ENCODE assay signal across 1 cellular context in the genomic region with DNA sequence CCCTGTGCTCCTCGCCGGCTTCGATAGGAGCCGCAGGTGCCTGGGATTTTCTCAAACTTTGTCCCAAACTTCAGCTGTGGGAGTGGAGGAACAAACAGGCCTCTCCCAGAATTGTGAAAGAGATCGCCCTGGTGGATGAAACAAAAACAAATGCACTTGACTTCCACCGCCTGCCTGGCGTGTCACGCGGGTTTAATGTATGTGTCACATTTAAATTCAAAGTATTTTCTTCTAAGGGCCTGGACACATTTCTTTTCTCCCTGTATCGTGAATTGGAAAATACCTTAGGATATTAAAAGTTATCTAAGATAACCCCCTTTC.
TF ChIP-seq lines count a peak whose summit lies in the region.

No MANE protein-coding gene starts in this region.

TF ChIP-seq in HEK293, 187 proteins besides CTCF, POLR2A, EP300 and RAD21 (continued from another document):
- TF ChIP-seq, protein P1, sequence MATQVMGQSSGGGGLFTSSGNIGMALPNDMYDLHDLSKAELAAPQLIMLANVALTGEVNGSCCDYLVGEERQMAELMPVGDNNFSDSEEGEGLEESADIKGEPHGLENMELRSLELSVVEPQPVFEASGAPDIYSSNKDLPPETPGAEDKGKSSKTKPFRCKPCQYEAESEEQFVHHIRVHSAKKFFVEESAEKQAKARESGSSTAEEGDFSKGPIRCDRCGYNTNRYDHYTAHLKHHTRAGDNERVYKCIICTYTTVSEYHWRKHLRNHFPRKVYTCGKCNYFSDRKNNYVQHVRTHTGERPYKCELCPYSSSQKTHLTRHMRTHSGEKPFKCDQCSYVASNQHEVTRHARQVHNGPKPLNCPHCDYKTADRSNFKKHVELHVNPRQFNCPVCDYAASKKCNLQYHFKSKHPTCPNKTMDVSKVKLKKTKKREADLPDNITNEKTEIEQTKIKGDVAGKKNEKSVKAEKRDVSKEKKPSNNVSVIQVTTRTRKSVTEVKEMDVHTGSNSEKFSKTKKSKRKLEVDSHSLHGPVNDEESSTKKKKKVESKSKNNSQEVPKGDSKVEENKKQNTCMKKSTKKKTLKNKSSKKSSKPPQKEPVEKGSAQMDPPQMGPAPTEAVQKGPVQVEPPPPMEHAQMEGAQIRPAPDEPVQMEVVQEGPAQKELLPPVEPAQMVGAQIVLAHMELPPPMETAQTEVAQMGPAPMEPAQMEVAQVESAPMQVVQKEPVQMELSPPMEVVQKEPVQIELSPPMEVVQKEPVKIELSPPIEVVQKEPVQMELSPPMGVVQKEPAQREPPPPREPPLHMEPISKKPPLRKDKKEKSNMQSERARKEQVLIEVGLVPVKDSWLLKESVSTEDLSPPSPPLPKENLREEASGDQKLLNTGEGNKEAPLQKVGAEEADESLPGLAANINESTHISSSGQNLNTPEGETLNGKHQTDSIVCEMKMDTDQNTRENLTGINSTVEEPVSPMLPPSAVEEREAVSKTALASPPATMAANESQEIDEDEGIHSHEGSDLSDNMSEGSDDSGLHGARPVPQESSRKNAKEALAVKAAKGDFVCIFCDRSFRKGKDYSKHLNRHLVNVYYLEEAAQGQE (tag by site-specific recombination; IDR thresholded peaks at IDR 0.05), result no peak
- TF ChIP-seq YY2 (tag by site-specific recombination; IDR thresholded peaks at IDR 0.05), result no peak
- TF ChIP-seq ZNF121 (tag by site-specific recombination; IDR thresholded peaks at IDR 0.05), result no peak
- TF ChIP-seq ZNF10 (tag by site-specific recombination; IDR thresholded peaks at IDR 0.05), result no peak
- TF ChIP-seq ZBTB17 (tag by site-specific recombination; IDR thresholded peaks at IDR 0.05), result 0 out of 2 replicates have a peak, but pooled peaks have one; percentile 38
- no peak for TF ChIP-seq ZNF416 (tag by site-specific recombination; IDR thresholded peaks at IDR 0.05)
- no peak for TF ChIP-seq ZNF426 (tag by site-specific recombination; IDR thresholded peaks at IDR 0.05)
- no peak for TF ChIP-seq ZNF48 (tag by site-specific recombination; IDR thresholded peaks at IDR 0.05)
- TF ChIP-seq ZNF366 (tag by site-specific recombination; conservative IDR thresholded peaks at IDR 0.05), result peak; percentile 32; the same call in 1 of the 2 replicates
- TF ChIP-seq, protein P2, sequence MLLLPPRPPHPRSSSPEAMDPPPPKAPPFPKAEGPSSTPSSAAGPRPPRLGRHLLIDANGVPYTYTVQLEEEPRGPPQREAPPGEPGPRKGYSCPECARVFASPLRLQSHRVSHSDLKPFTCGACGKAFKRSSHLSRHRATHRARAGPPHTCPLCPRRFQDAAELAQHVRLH (tag by site-specific recombination; IDR thresholded peaks at IDR 0.05), result no peak
- TF ChIP-seq, protein P3, sequence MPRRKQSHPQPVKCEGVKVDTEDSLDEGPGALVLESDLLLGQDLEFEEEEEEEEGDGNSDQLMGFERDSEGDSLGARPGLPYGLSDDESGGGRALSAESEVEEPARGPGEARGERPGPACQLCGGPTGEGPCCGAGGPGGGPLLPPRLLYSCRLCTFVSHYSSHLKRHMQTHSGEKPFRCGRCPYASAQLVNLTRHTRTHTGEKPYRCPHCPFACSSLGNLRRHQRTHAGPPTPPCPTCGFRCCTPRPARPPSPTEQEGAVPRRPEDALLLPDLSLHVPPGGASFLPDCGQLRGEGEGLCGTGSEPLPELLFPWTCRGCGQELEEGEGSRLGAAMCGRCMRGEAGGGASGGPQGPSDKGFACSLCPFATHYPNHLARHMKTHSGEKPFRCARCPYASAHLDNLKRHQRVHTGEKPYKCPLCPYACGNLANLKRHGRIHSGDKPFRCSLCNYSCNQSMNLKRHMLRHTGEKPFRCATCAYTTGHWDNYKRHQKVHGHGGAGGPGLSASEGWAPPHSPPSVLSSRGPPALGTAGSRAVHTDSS (tag by site-specific recombination; IDR thresholded peaks at IDR 0.05), result no peak
- TF ChIP-seq, protein P4, sequence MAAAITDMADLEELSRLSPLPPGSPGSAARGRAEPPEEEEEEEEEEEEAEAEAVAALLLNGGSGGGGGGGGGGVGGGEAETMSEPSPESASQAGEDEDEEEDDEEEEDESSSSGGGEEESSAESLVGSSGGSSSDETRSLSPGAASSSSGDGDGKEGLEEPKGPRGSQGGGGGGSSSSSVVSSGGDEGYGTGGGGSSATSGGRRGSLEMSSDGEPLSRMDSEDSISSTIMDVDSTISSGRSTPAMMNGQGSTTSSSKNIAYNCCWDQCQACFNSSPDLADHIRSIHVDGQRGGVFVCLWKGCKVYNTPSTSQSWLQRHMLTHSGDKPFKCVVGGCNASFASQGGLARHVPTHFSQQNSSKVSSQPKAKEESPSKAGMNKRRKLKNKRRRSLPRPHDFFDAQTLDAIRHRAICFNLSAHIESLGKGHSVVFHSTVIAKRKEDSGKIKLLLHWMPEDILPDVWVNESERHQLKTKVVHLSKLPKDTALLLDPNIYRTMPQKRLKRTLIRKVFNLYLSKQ (tag by site-specific recombination; IDR thresholded peaks at IDR 0.05; ENCODE audit: borderline replicate concordance), result no peak
- no peak for TF ChIP-seq BCL11B (tag by site-specific recombination; IDR thresholded peaks at IDR 0.05; ENCODE audit: low read depth)
- no peak for TF ChIP-seq SP7 (tag by site-specific recombination; IDR thresholded peaks at IDR 0.05)
- TF ChIP-seq, protein P5, sequence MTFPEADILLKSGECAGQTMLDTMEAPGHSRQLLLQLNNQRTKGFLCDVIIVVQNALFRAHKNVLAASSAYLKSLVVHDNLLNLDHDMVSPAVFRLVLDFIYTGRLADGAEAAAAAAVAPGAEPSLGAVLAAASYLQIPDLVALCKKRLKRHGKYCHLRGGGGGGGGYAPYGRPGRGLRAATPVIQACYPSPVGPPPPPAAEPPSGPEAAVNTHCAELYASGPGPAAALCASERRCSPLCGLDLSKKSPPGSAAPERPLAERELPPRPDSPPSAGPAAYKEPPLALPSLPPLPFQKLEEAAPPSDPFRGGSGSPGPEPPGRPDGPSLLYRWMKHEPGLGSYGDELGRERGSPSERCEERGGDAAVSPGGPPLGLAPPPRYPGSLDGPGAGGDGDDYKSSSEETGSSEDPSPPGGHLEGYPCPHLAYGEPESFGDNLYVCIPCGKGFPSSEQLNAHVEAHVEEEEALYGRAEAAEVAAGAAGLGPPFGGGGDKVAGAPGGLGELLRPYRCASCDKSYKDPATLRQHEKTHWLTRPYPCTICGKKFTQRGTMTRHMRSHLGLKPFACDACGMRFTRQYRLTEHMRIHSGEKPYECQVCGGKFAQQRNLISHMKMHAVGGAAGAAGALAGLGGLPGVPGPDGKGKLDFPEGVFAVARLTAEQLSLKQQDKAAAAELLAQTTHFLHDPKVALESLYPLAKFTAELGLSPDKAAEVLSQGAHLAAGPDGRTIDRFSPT (tag by site-specific recombination; IDR thresholded peaks at IDR 0.05), result no peak
- TF ChIP-seq WT1 (tag by site-specific recombination; IDR thresholded peaks at IDR 0.05), result no peak
- TF ChIP-seq, protein P6, sequence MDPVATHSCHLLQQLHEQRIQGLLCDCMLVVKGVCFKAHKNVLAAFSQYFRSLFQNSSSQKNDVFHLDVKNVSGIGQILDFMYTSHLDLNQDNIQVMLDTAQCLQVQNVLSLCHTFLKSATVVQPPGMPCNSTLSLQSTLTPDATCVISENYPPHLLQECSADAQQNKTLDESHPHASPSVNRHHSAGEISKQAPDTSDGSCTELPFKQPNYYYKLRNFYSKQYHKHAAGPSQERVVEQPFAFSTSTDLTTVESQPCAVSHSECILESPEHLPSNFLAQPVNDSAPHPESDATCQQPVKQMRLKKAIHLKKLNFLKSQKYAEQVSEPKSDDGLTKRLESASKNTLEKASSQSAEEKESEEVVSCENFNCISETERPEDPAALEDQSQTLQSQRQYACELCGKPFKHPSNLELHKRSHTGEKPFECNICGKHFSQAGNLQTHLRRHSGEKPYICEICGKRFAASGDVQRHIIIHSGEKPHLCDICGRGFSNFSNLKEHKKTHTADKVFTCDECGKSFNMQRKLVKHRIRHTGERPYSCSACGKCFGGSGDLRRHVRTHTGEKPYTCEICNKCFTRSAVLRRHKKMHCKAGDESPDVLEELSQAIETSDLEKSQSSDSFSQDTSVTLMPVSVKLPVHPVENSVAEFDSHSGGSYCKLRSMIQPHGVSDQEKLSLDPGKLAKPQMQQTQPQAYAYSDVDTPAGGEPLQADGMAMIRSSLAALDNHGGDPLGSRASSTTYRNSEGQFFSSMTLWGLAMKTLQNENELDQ (tag by site-specific recombination; IDR thresholded peaks at IDR 0.05; ENCODE audit: low read depth), result no peak
- TF ChIP-seq, protein P7, sequence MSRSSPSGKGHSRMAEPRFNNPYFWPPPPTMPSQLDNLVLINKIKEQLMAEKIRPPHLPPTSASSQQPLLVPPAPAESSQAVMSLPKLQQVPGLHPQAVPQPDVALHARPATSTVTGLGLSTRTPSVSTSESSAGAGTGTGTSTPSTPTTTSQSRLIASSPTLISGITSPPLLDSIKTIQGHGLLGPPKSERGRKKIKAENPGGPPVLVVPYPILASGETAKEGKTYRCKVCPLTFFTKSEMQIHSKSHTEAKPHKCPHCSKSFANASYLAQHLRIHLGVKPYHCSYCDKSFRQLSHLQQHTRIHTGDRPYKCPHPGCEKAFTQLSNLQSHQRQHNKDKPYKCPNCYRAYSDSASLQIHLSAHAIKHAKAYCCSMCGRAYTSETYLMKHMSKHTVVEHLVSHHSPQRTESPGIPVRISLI (tag by site-specific recombination; IDR thresholded peaks at IDR 0.05), result no peak
- no peak for TF ChIP-seq ZNF473 (tag by site-specific recombination; IDR thresholded peaks at IDR 0.05)
- TF ChIP-seq ZNF501 (tag by site-specific recombination; IDR thresholded peaks at IDR 0.05), result 0 out of 2 replicates have a peak, but pooled peaks have one; percentile 13
- peak; percentile 45 for TF ChIP-seq ZNF341 (tag by site-specific recombination; IDR thresholded peaks at IDR 0.05; ENCODE audit: low read depth)
- no peak for TF ChIP-seq ZNF571 (tag by site-specific recombination; IDR thresholded peaks at IDR 0.05)
- TF ChIP-seq ZNF701 (tag by site-specific recombination; IDR thresholded peaks at IDR 0.05), result no peak
- no peak for TF ChIP-seq ZNF175 (tag by site-specific recombination; IDR thresholded peaks at IDR 0.05)
- 0 out of 2 replicates have a peak, but pooled peaks have one; percentile 9 for TF ChIP-seq ZNF2 (tag by site-specific recombination; IDR thresholded peaks at IDR 0.05)
- TF ChIP-seq ZNF394 (tag by site-specific recombination; IDR thresholded peaks at IDR 0.05; ENCODE audit: borderline replicate concordance), result 0 out of 2 replicates have a peak, but pooled peaks have one; percentile 27
- TF ChIP-seq ZNF19 (tag by site-specific recombination; IDR thresholded peaks at IDR 0.05; ENCODE audit: low read depth), result no peak
- no peak for TF ChIP-seq ZNF514 (tag by site-specific recombination; IDR thresholded peaks at IDR 0.05)
- TF ChIP-seq GLI4 (tag by site-specific recombination; IDR thresholded peaks at IDR 0.05), result no peak
- TF ChIP-seq, protein P8, sequence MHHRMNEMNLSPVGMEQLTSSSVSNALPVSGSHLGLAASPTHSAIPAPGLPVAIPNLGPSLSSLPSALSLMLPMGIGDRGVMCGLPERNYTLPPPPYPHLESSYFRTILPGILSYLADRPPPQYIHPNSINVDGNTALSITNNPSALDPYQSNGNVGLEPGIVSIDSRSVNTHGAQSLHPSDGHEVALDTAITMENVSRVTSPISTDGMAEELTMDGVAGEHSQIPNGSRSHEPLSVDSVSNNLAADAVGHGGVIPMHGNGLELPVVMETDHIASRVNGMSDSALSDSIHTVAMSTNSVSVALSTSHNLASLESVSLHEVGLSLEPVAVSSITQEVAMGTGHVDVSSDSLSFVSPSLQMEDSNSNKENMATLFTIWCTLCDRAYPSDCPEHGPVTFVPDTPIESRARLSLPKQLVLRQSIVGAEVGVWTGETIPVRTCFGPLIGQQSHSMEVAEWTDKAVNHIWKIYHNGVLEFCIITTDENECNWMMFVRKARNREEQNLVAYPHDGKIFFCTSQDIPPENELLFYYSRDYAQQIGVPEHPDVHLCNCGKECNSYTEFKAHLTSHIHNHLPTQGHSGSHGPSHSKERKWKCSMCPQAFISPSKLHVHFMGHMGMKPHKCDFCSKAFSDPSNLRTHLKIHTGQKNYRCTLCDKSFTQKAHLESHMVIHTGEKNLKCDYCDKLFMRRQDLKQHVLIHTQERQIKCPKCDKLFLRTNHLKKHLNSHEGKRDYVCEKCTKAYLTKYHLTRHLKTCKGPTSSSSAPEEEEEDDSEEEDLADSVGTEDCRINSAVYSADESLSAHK (tag by site-specific recombination; IDR thresholded peaks at IDR 0.05), result no peak
- TF ChIP-seq ZEB2 (tag by site-specific recombination; IDR thresholded peaks at IDR 0.05), result no peak
